ENCODE assay signal across 2 cellular contexts in genomic region chr16:1511662-1512061, GRCh38.
A peak's percentile ranks its signal among the peaks of the same experiment; 100 is the strongest.
TF ChIP-seq lines count a peak whose summit lies in the region.

No MANE protein-coding gene starts in this region.

TF ChIP-seq in GM12891, 5 proteins besides CTCF, POLR2A, EP300 and RAD21:
- no peak for TF ChIP-seq TAF1 (IDR thresholded peaks at IDR 0.05; ENCODE audit: low read depth, low read length)
- TF ChIP-seq SPI1 (IDR thresholded peaks at IDR 0.05; ENCODE audit: low read depth, low read length): no peak
- no peak for TF ChIP-seq PAX5 (IDR thresholded peaks at IDR 0.05; ENCODE audit: insufficient read depth, low read length, severe bottlenecking)
- no peak for TF ChIP-seq POU2F2 (IDR thresholded peaks at IDR 0.05; ENCODE audit: low read depth, low read length)

TF ChIP-seq in K562, 482 proteins besides CTCF, POLR2A, EP300 and RAD21:
- TF ChIP-seq GTF2B (IDR thresholded peaks at IDR 0.05; ENCODE audit: extremely low read depth, insufficient read length) (no peak), SUPT5H (IDR thresholded peaks at IDR 0.05) (peak; percentile 63)
TF ChIP-seq in K562: peak in this region for 1.
